ENCODE assay signal across 12 cellular contexts in genomic region chr16:7140899-7141298, GRCh38.
"Had no signal": no experiment of that assay in that cellular context is flagged by ENCODE, and none has a peak within 500 bp of the region (broad histone marks: within the 10 kb centered on the region; RNA-seq: fewer than 3 reads in every experiment).

No MANE protein-coding gene starts in this region.

- H3K4me3 ChIP-seq: esophagus muscularis mucosa, skin epidermis, tibial artery had no signal

- DNase-seq: activated CD4-positive, alpha-beta T cell treated with anti-CD3 and anti-CD28 coated beads, Interleukin-2, amount 50 U/mL, for 4 hours; activated effector memory CD4-positive, alpha-beta T cell treated with Interleukin-2 at 50 U/mL for 16 hours; activated T-cell treated with anti-CD3 and anti-CD28 coated beads, Interleukin-2, amount 50 U/mL, for 24 hours; amniotic stem cell; brain microvascular endothelial cell; left ventricle myocardium superior; tibial artery had no signal

- H3K79me2 ChIP-seq: parathyroid adenoma had no signal

- H3K9ac ChIP-seq: parathyroid adenoma had no signal

- H3K27me3 ChIP-seq: brain microvascular endothelial cell, esophagus muscularis mucosa, tibial artery had no signal

- H3K4me1 ChIP-seq: esophagus muscularis mucosa, parathyroid adenoma, tibial artery had no signal

- H3K9me3 ChIP-seq: esophagus muscularis mucosa, tibial artery had no signal

- ATAC-seq: activated CD4-positive, CD25-positive, alpha-beta regulatory T cell treated with anti-CD3 and anti-CD28 coated beads, Interleukin-2, amount 50 U/mL, for 24 hours; activated naive CD4-positive, alpha-beta T cell treated with anti-CD3 and anti-CD28 coated beads, Interleukin-2, amount 50 U/mL, for 72 hours; left ventricle myocardium superior had no signal

- H3K36me3 ChIP-seq: brain microvascular endothelial cell, esophagus muscularis mucosa, tibial artery had no signal

- H2AFZ ChIP-seq: parathyroid adenoma had no signal

- H3K27ac ChIP-seq: brain microvascular endothelial cell, esophagus muscularis mucosa, parathyroid adenoma, skin epidermis, tibial artery had no signal
